Comparison of ENCODE assay signal across 8 cellular contexts in genomic region chr15:44728232-44728575, GRCh38. TPM values are rescaled to one million over a fixed set of nuclear protein-coding genes. Genes with fewer than 3 reads are reported as not detected.
DNase-seq lines count a peak whose midpoint lies in the region; ATAC-seq, FAIRE-seq and TF ChIP-seq lines count a peak whose summit lies in the region.
"Not testable (repeated sequence)": the region's sequence is repeated elsewhere in the genome, so short reads cannot be mapped to it uniquely, and the experiment has no call there.

No MANE protein-coding gene starts in this region.

- peaks cover 70% of the 10 kb centered on the region for H3K4me1 Mint-ChIP-seq in activated T-cell treated with anti-CD3 and anti-CD28 coated beads, Interleukin-2, amount 50 U/mL, for 24 hours (ENCODE audit: low read depth)
- H3K4me1 Mint-ChIP-seq in glutamatergic neuron (ENCODE audit: low read depth, unreplicated experiment): not testable (repeated sequence)

- not testable (repeated sequence) for H3K4me1 ChIP-seq in NT2/D1 (ENCODE audit: insufficient read depth, insufficient read length); aorta (ENCODE audit: control insufficient read depth in 1 of 2, insufficient read depth in 2 of 2, low read length in 2 of 2)
- H3K4me1 ChIP-seq in mucosa of descending colon (ENCODE audit: low read depth): peaks cover 53% of the 10 kb centered on the region

- H3K9me3 Mint-ChIP-seq in activated T-cell treated with anti-CD3 and anti-CD28 coated beads, Interleukin-2, amount 50 U/mL, for 24 hours; glutamatergic neuron (ENCODE audit: unreplicated experiment): not testable (repeated sequence)

- H3K27me3 Mint-ChIP-seq in activated T-cell treated with anti-CD3 and anti-CD28 coated beads, Interleukin-2, amount 50 U/mL, for 24 hours; glutamatergic neuron (ENCODE audit: unreplicated experiment): not testable (repeated sequence)

- H3K9ac ChIP-seq in NT2/D1 (ENCODE audit: insufficient read length, low read depth): not testable (repeated sequence)

- H3K27ac ChIP-seq in caudate nucleus (ENCODE audit: low read depth, low read length) (peak overlapping the region; percentile 97), aorta (ENCODE audit: low read depth in 1 of 2, low read length in 2 of 2) (peak overlapping the region; percentile 37 to 83)

- H3K36me3 Mint-ChIP-seq in activated T-cell treated with anti-CD3 and anti-CD28 coated beads, Interleukin-2, amount 50 U/mL, for 24 hours (ENCODE audit: low read depth): peaks cover 42% of the 10 kb centered on the region
- not testable (repeated sequence) for H3K36me3 Mint-ChIP-seq in glutamatergic neuron (ENCODE audit: unreplicated experiment)

- not testable (repeated sequence) for ATAC-seq in mucosa of descending colon; aorta (ENCODE audit: low FRiP score)

- FAIRE-seq in GM12892 (lab: Jason Lieb, UNC): peak; percentile 75

- H3K27me3 ChIP-seq in NT2/D1 (ENCODE audit: insufficient read depth, insufficient read length): peaks cover 12% of the 10 kb centered on the region
- H3K27me3 ChIP-seq in aorta (ENCODE audit: control insufficient read depth in 1 of 2, insufficient read depth in 2 of 2, low read length in 1 of 2): not testable (repeated sequence)

- peak overlapping the region; percentile 100 for H3K27ac Mint-ChIP-seq in activated T-cell treated with anti-CD3 and anti-CD28 coated beads, Interleukin-2, amount 50 U/mL, for 24 hours
- H3K27ac Mint-ChIP-seq in glutamatergic neuron (ENCODE audit: unreplicated experiment): peak overlapping the region; percentile 97

- not testable (repeated sequence) for TF ChIP-seq POLR2A in GM12892 (IDR thresholded peaks at IDR 0.05; ENCODE audit: low read depth, low read length)

- H3K36me3 ChIP-seq in NT2/D1 (ENCODE audit: insufficient read depth, insufficient read length, low read length); mucosa of descending colon (ENCODE audit: low read depth); aorta (ENCODE audit: control insufficient read depth in 1 of 2, insufficient read depth in 2 of 2, low read length in 1 of 2): not testable (repeated sequence)

- WGBS in aorta, 2 donors: 61 to 67% methylated on average over 5 of the region's 5 CpGs

- H3K4me3 ChIP-seq in NT2/D1 (ENCODE audit: insufficient read length, low read depth) (peak overlapping the region; percentile 91), mucosa of descending colon (peak overlapping the region; percentile 63), skeletal muscle cell (ENCODE audit: low read depth, low read length) (peak overlapping the region; percentile 69)
- H3K4me3 ChIP-seq in aorta (ENCODE audit: low read length in 2 of 2): not testable (repeated sequence)

- DNase-seq in GM12892 (ENCODE audit: insufficient read length); NT2/D1 (ENCODE audit: low read depth, low spot score); activated T-cell treated with anti-CD3 and anti-CD28 coated beads, Interleukin-2, amount 50 U/mL, for 24 hours; caudate nucleus (lab: John Stamatoyannopoulos, UW); glutamatergic neuron; mucosa of descending colon; skeletal muscle cell (ENCODE audit: low read depth); aorta: not testable (repeated sequence)

- not testable (repeated sequence) for TF ChIP-seq CTCF in glutamatergic neuron (IDR thresholded peaks at IDR 0.05; ENCODE audit: partially characterized antibody, unreplicated experiment); mucosa of descending colon (IDR thresholded peaks at IDR 0.05)

- intact Hi-C loops in mucosa of descending colon (cut with DNase I, micrococcal nuclease): loop anchor here in 1 of 2 donors (5.0 kb wide), 1 partner anchor 66 kb away; the partner anchor contains the start of gene SPG11
- intact Hi-C loops in aorta (cut with DNase I): loop anchor here (2.0 to 5.0 kb wide), 4 partner anchors 17 to 441 kb away; partner anchors contain the start of genes B2M (in 1 of the 2), EIF3J (in 1 of the 2), GOLM2 (in 1 of the 2) and PATL2 (in 1 of the 2)

- H3K9me3 ChIP-seq in NT2/D1 (ENCODE audit: insufficient read depth, low read length); mucosa of descending colon; aorta (ENCODE audit: control insufficient read depth, low read length): not testable (repeated sequence)

- peak overlapping the region; percentile 100 for H3K4me3 Mint-ChIP-seq in activated T-cell treated with anti-CD3 and anti-CD28 coated beads, Interleukin-2, amount 50 U/mL, for 24 hours
- H3K4me3 Mint-ChIP-seq in glutamatergic neuron (ENCODE audit: unreplicated experiment): peak overlapping the region; percentile 96

RNA-seq across cellular contexts. Expression of gene TRIM69, which starts 8.1 kb away (rescaled TPM):
- 41.6 TPM for polyA plus RNA-seq in GM12892 (2012; ENCODE audit: missing spikeins)
- total RNA-seq in glutamatergic neuron (ENCODE audit: unreplicated experiment) (22.8 TPM), mucosa of descending colon (10 to 100 TPM; 20.8 to 41.9 (median 21.5) TPM), aorta (10 to 100 TPM; 16.3 to 28.6 TPM)
- polyA plus RNA-seq in aorta: 10 to 100 TPM; 15.0 to 15.2 TPM

RNA-seq across cellular contexts. Expression of gene B2M, which starts 16.9 kb away (rescaled TPM):
- polyA plus RNA-seq in GM12892 (2012; ENCODE audit: missing spikeins): 10,745 TPM
- 21.5 TPM for total RNA-seq in glutamatergic neuron (ENCODE audit: unreplicated experiment)
- 1,000 to 10,000 TPM; 3,073 to 7,652 (median 5,579) TPM for total RNA-seq in mucosa of descending colon
- 1,000 to 10,000 TPM; 2,130 to 2,403 TPM for total RNA-seq in aorta
- polyA plus RNA-seq in aorta: 1,000 to 10,000 TPM; 3,644 to 4,026 TPM

RNA-seq across cellular contexts. Expression of gene PATL2, which starts 17.1 kb away (rescaled TPM):
- 12.6 TPM for polyA plus RNA-seq in GM12892 (2012; ENCODE audit: missing spikeins)
- total RNA-seq in glutamatergic neuron (ENCODE audit: unreplicated experiment): not detected
- 1 to 10 TPM; 3.9 to 6.4 (median 4.4) TPM for total RNA-seq in mucosa of descending colon
- total RNA-seq in aorta: 1 to 10 TPM; 1.3 to 2.2 TPM
- under 1 TPM in 1 of 2 donors, not detected in 1; 0.23 TPM for polyA plus RNA-seq in aorta

Comparison
In these comparisons a context has a peak if more than half of its experiments do, and no peak if none do; other contexts are left out.
1. RNA of gene B2M, which starts 16.9 kb away (total RNA-seq): 3,073 to 7,652 TPM in mucosa of descending colon and 2,130 to 2,403 TPM in aorta; 21.5 TPM in glutamatergic neuron (single experiment); every median in the first group is over 10 times any median in the second.